24 cellular contexts compared by ENCODE assay signal in genomic region chr14:32779845-32780244, GRCh38.
A peak's percentile ranks its signal among the peaks of the same experiment; 100 is the strongest.
DNase-seq lines count a peak whose midpoint lies in the region; ATAC-seq, FAIRE-seq and TF ChIP-seq lines count a peak whose summit lies in the region.
"Had no signal": no experiment of that assay in that cellular context is flagged by ENCODE, and none has a peak within 500 bp of the region (broad histone marks: within the 10 kb centered on the region; RNA-seq: fewer than 3 reads in every experiment).

No MANE protein-coding gene starts in this region.

- intact Hi-C loops in left colon (cut with DNase I, micrococcal nuclease) (no loop called here), pancreas (cut with DNase I) (no loop called here)

- CTCF ChIA-PET in CD8-positive, alpha-beta memory T cell (lab: Charles Lee), result no interaction called here
- CTCF ChIA-PET in SK-N-SH (lab: Yijun Ruan, JAX), result interaction anchor here (1.1 to 1.3 kb wide), 2 partner anchors 12 to 18 kb away, joined by 3 to 4 read pairs; no protein-coding TSS in a partner anchor

- no peak overlapping the region for H3K4me3 ChIP-seq in bronchial epithelial cell (ENCODE audit: low read depth, low read length)
- no peak overlapping the region for H3K4me3 ChIP-seq in fibroblast of pulmonary artery (replicated peaks; ENCODE audit: low read depth, low read length)
- H3K4me3 ChIP-seq in CD8-positive, alpha-beta memory T cell (ENCODE audit: low read length), result no peak overlapping the region
- no peak overlapping the region for H3K4me3 ChIP-seq in pancreas
- no peak overlapping the region for H3K4me3 ChIP-seq in SK-N-SH (ENCODE audit: low read depth in 2 of 2, low read length in 1 of 2)
- H3K4me3 ChIP-seq: BLaER1, GM23338 had no signal

- H3K36me3 ChIP-seq in bronchial epithelial cell (ENCODE audit: control insufficient read depth, insufficient read depth, low read length) (no peaks in the 10 kb centered on the region), pancreas (no peaks in the 10 kb centered on the region), SK-N-SH (replicated peaks in 1 of 2; ENCODE audit: control insufficient read depth in 1 of 2, insufficient read depth in 2 of 2, low read length in 1 of 2) (peaks cover 0 to 2% of the 10 kb centered on the region in 2 experiments)
- no peaks in the 10 kb centered on the region for H3K36me3 ChIP-seq in CD8-positive, alpha-beta memory T cell (ENCODE audit: insufficient read depth, low read length)
- H3K36me3 ChIP-seq: BLaER1 had no signal

- H3K27me3 Mint-ChIP-seq in CD8-positive, alpha-beta memory T cell, result no peaks in the 10 kb centered on the region

- H3K27ac Mint-ChIP-seq in CD8-positive, alpha-beta memory T cell, result no peak overlapping the region
- H3K27ac Mint-ChIP-seq: CD4-positive, CD25-positive, alpha-beta regulatory T cell; GM23338 had no signal

- no peak for FAIRE-seq in bronchial epithelial cell (lab: Jason Lieb, UNC)
- FAIRE-seq in pancreas (lab: Jason Lieb, UNC), result no peak
- FAIRE-seq: A204.1, GM18507 had no signal

- no peaks in the 10 kb centered on the region for H4K20me1 ChIP-seq in SK-N-SH (ENCODE audit: insufficient read depth)
- H4K20me1 ChIP-seq: BLaER1 had no signal

- H3K9me3 Mint-ChIP-seq in CD8-positive, alpha-beta memory T cell, result peaks cover 5 to 20% (median 12%) of the 10 kb centered on the region in 5 donors
- H3K9me3 Mint-ChIP-seq: GM23338 had no signal

- DNase-seq in H4 (ENCODE audit: low spot score), result peak; percentile 9
- DNase-seq in HT1080 (ENCODE audit: low read depth), result peak; percentile 47
- peak; percentile 4 for DNase-seq in bronchial epithelial cell (ENCODE audit: low read depth)
- DNase-seq in fibroblast of pulmonary artery (ENCODE audit: low read depth), result peak; percentile 31
- DNase-seq in CD8-positive, alpha-beta memory T cell, result no peak
- no peak for DNase-seq in left colon
- DNase-seq in pancreas, result no peak
- DNase-seq in SK-N-SH, result no peak
- DNase-seq: CD4-positive, CD25-positive, alpha-beta regulatory T cell; Karpas-422; NCI-H1092 treated with DMSO at 0.1 percent for 48 hours; NCI-H1436; NCI-H1930; NCI-H2107; NCI-H2227 treated with DMSO at 0.1 percent for 48 hours; NCI-H526 treated with DMSO at 0.1 percent for 48 hours; SIG-M5 had no signal

- H3K36me3 Mint-ChIP-seq in CD8-positive, alpha-beta memory T cell, result no peaks in the 10 kb centered on the region

- no peaks in the 10 kb centered on the region for H3K4me1 Mint-ChIP-seq in CD8-positive, alpha-beta memory T cell
- H3K4me1 Mint-ChIP-seq: CD4-positive, CD25-positive, alpha-beta regulatory T cell; GM23338 had no signal

- no peak overlapping the region for H3K4me3 Mint-ChIP-seq in CD8-positive, alpha-beta memory T cell
- H3K4me3 Mint-ChIP-seq: CD4-positive, CD25-positive, alpha-beta regulatory T cell; GM23338 had no signal

- no peak overlapping the region for H3K4me2 ChIP-seq in SK-N-SH
- H3K4me2 ChIP-seq: BLaER1, GM23338 had no signal

- no peaks in the 10 kb centered on the region for H3K79me2 ChIP-seq in SK-N-SH (ENCODE audit: insufficient read depth)

- WGBS in pancreas, 2 donors, result 92 to 95% methylated on average over 1 of the region's 1 CpG
- WGBS in SK-N-SH (ENCODE audit: low lambda C conversion rate), result 88% methylated on average over 1 of the region's 1 CpG

- ATAC-seq in left colon (no peak), pancreas (no peak)
- ATAC-seq: GM23338, HCT116, Panc1, SK-N-SH treated with all-trans-retinoic acid at 6 μM for 48 hours had no signal

- TF ChIP-seq CTCF in bronchial epithelial cell (IDR thresholded peaks at IDR 0.05; ENCODE audit: insufficient read depth, low read length, severe bottlenecking), result no peak
- TF ChIP-seq CTCF in fibroblast of pulmonary artery (IDR thresholded peaks at IDR 0.05; ENCODE audit: low read length, missing control alignments), result no peak
- TF ChIP-seq CTCF in pancreas (IDR thresholded peaks at IDR 0.05), result no peak
- no peak for TF ChIP-seq CTCF in SK-N-SH (IDR thresholded peaks at IDR 0.05)

- H3K9me3 ChIP-seq in CD8-positive, alpha-beta memory T cell (ENCODE audit: low read length), result no peaks in the 10 kb centered on the region
- no peaks in the 10 kb centered on the region for H3K9me3 ChIP-seq in pancreas
- no peaks in the 10 kb centered on the region for H3K9me3 ChIP-seq in SK-N-SH
- H3K9me3 ChIP-seq: BLaER1 had no signal

- H3K4me1 ChIP-seq in CD8-positive, alpha-beta memory T cell (ENCODE audit: insufficient read depth, low read length), result no peaks in the 10 kb centered on the region
- no peaks in the 10 kb centered on the region for H3K4me1 ChIP-seq in pancreas
- no peaks in the 10 kb centered on the region for H3K4me1 ChIP-seq in SK-N-SH (ENCODE audit: control insufficient read depth in 1 of 2, insufficient read depth in 2 of 2, low read depth in 1 of 2, low read length in 1 of 2)
- H3K4me1 ChIP-seq: BLaER1 had no signal

- no peak overlapping the region for H3K9ac ChIP-seq in SK-N-SH
- H3K9ac ChIP-seq: BLaER1 had no signal

- H3K9me2 ChIP-seq in SK-N-SH, result 0 out of 2 replicates have a peak, but pooled peaks cover 2% of the 10 kb centered on the region

- no peak overlapping the region for H2AFZ ChIP-seq in SK-N-SH (ENCODE audit: low read depth)
- H2AFZ ChIP-seq: GM23338 had no signal

- H3F3A ChIP-seq in SK-N-SH (replicated peaks; ENCODE audit: insufficient read depth), result peaks cover 3% of the 10 kb centered on the region

- no peak for TF ChIP-seq EP300 in SK-N-SH (IDR thresholded peaks at IDR 0.05; ENCODE audit: borderline replicate concordance in 1 of 2, low read depth in 1 of 2, low read length in 1 of 2)

- TF ChIP-seq RAD21 in SK-N-SH (IDR thresholded peaks at IDR 0.05; ENCODE audit: low read length), result no peak

- POLR2A ChIA-PET in CD8-positive, alpha-beta memory T cell (lab: Charles Lee), result no interaction called here
- POLR2A ChIA-PET in SK-N-SH (lab: Yijun Ruan, JAX), result interaction anchor here (0.7 kb wide), 1 partner anchor 10 kb away, joined by 3 read pairs; no protein-coding TSS in a partner anchor

- H3K27ac ChIP-seq in CD8-positive, alpha-beta memory T cell (ENCODE audit: low read depth, low read length), result no peak overlapping the region
- H3K27ac ChIP-seq in pancreas (no peak overlapping the region), SK-N-SH (ENCODE audit: low read depth in 2 of 2, low read length in 1 of 2) (no peak overlapping the region)
- H3K27ac ChIP-seq: BLaER1 had no signal

- H3K27me3 ChIP-seq in bronchial epithelial cell (ENCODE audit: control insufficient read depth, insufficient read depth, low read length), result no peaks in the 10 kb centered on the region
- H3K27me3 ChIP-seq in CD8-positive, alpha-beta memory T cell (ENCODE audit: insufficient read depth, low read length, poor library complexity, severe bottlenecking), result no peaks in the 10 kb centered on the region
- H3K27me3 ChIP-seq in pancreas, result no peaks in the 10 kb centered on the region
- H3K27me3 ChIP-seq in SK-N-SH (ENCODE audit: insufficient read depth), result no peaks in the 10 kb centered on the region
- H3K27me3 ChIP-seq: BLaER1 had no signal

TF ChIP-seq in SK-N-SH, 30 proteins besides CTCF, POLR2A, EP300 and RAD21 (continues in another document):
- no peak for TF ChIP-seq REST (IDR thresholded peaks at IDR 0.05; ENCODE audit: low read depth, low read length)
- TF ChIP-seq EZH2phosphoT487 (IDR thresholded peaks at IDR 0.05; ENCODE audit: borderline replicate concordance, low read depth), result no peak
- no peak for TF ChIP-seq PBX3 (IDR thresholded peaks at IDR 0.05)
- no peak for TF ChIP-seq YY1 (IDR thresholded peaks at IDR 0.05; ENCODE audit: low read depth)
- no peak for TF ChIP-seq SIN3A (IDR thresholded peaks at IDR 0.05; ENCODE audit: borderline replicate concordance, low read depth, low read length)
- TF ChIP-seq RFX5 (IDR thresholded peaks at IDR 0.05; ENCODE audit: low read length), result no peak
- TF ChIP-seq FOXJ3 (CRISPR knock-in tag; IDR thresholded peaks at IDR 0.05), result no peak
- no peak for TF ChIP-seq IRF3 (IDR thresholded peaks at IDR 0.05; ENCODE audit: low read depth, low read length)

Comparison
In these comparisons a context has a peak if more than half of its experiments do, and no peak if none do; other contexts are left out.
1. DNase-seq: peak in H4 (single experiment), HT1080 (single experiment), bronchial epithelial cell (single experiment) and fibroblast of pulmonary artery (single experiment); none in CD8-positive, alpha-beta memory T cell (0 of 5), left colon (0 of 2), pancreas (0 of 6) and SK-N-SH (single experiment).